In genomic region chr2:224882291-224883171, GRCh38 we compare ENCODE assay signal across 9 cellular contexts.
DNase-seq lines count a peak whose midpoint lies in the region; ATAC-seq and TF ChIP-seq lines count a peak whose summit lies in the region.
"Had no signal": no experiment of that assay in that cellular context is flagged by ENCODE, and none has a peak within 500 bp of the region (broad histone marks: within the 10 kb centered on the region; RNA-seq: fewer than 3 reads in every experiment).

No MANE protein-coding gene starts in this region.

- DNase-seq in stimulated activated naive CD8-positive, alpha-beta T cell treated with anti-CD3 and anti-CD28 coated beads, Interleukin-15, Interleukin-2, amounts not matched to agents 100 U/mL and 50 U/mL, for 24 hours: no peak
- no peak for DNase-seq in stimulated activated naive CD8-positive, alpha-beta T cell treated with anti-CD3 and anti-CD28 coated beads, Interleukin-15, amount 100 ng/mL, for 72 hours
- DNase-seq in RPMI7951 (ENCODE audit: low read depth): peak; percentile 90
- DNase-seq in fibroblast of the aortic adventitia (ENCODE audit: low read depth): peak; percentile 95
- DNase-seq in DMS 273 (lab: John Stamatoyannopoulos, UW; ENCODE audit: unreplicated experiment): no peak
- DNase-seq in cerebellar nuclear complex (lab: John Stamatoyannopoulos, UW): no peak
- DNase-seq: activated CD8-positive, alpha-beta memory T cell treated with anti-CD3 and anti-CD28 coated beads, Interleukin-2, amount 50 U/mL, for 4 hours had no signal

- H3K27me3 Mint-ChIP-seq in stimulated activated naive CD8-positive, alpha-beta T cell treated with anti-CD3 and anti-CD28 coated beads, Interleukin-15, amount 100 ng/mL, for 72 hours: no peaks in the 10 kb centered on the region

- H3K27ac Mint-ChIP-seq in stimulated activated naive CD8-positive, alpha-beta T cell treated with anti-CD3 and anti-CD28 coated beads, Interleukin-15, amount 100 ng/mL, for 72 hours: no peak overlapping the region

- no peak overlapping the region for H3K4me3 Mint-ChIP-seq in stimulated activated naive CD8-positive, alpha-beta T cell treated with anti-CD3 and anti-CD28 coated beads, Interleukin-15, amount 100 ng/mL, for 72 hours

- peak; percentile 56 for ATAC-seq in stimulated activated naive CD8-positive, alpha-beta T cell treated with anti-CD3 and anti-CD28 coated beads, Interleukin-15, Interleukin-2, amounts not matched to agents 100 U/mL and 50 U/mL, for 24 hours
- ATAC-seq in stimulated activated naive CD8-positive, alpha-beta T cell treated with anti-CD3 and anti-CD28 coated beads, Interleukin-15, amount 100 ng/mL, for 72 hours: no peak
- ATAC-seq in HG03457 (IDR thresholded peaks at IDR 0.05; ENCODE audit: unreplicated experiment): no peak
- no peak for ATAC-seq in GM18511 (IDR thresholded peaks at IDR 0.05; ENCODE audit: unreplicated experiment)

- H3K4me3 ChIP-seq in fibroblast of the aortic adventitia (ENCODE audit: low read depth, low read length): no peak overlapping the region

- no peak for TF ChIP-seq CTCF in fibroblast of the aortic adventitia (IDR thresholded peaks at IDR 0.05; ENCODE audit: insufficient read depth, low read length)

- H3K4me1 Mint-ChIP-seq in stimulated activated naive CD8-positive, alpha-beta T cell treated with anti-CD3 and anti-CD28 coated beads, Interleukin-15, amount 100 ng/mL, for 72 hours: peaks cover 61% of the 10 kb centered on the region

- H3K9me3 Mint-ChIP-seq in stimulated activated naive CD8-positive, alpha-beta T cell treated with anti-CD3 and anti-CD28 coated beads, Interleukin-15, amount 100 ng/mL, for 72 hours: no peaks in the 10 kb centered on the region

Comparison
In these comparisons a context has a peak if more than half of its experiments do, and no peak if none do; other contexts are left out.
1. DNase-seq: peak in RPMI7951 (single experiment) and fibroblast of the aortic adventitia (single experiment); none in stimulated activated naive CD8-positive, alpha-beta T cell treated with anti-CD3 and anti-CD28 coated beads, Interleukin-15, Interleukin-2, amounts not matched to agents 100 U/mL and 50 U/mL, for 24 hours (single experiment), stimulated activated naive CD8-positive, alpha-beta T cell treated with anti-CD3 and anti-CD28 coated beads, Interleukin-15, amount 100 ng/mL, for 72 hours (0 of 2), DMS 273 (single experiment) and cerebellar nuclear complex (0 of 2).